In genomic region chr6:14000901-14001300, GRCh38 we compare ENCODE assay signal across 1 cellular context.
TF ChIP-seq lines count a peak whose summit lies in the region.

No MANE protein-coding gene starts in this region.

TF ChIP-seq in GM23338, 12 proteins besides CTCF, POLR2A, EP300 and RAD21 (continued from another document):
- TF ChIP-seq ZNF462 (CRISPR knock-in tag; IDR thresholded peaks at IDR 0.05) (no peak), ZNF331 (CRISPR knock-in tag; IDR thresholded peaks at IDR 0.05; ENCODE audit: low read depth) (no peak), CREB1 (CRISPR knock-in tag; IDR thresholded peaks at IDR 0.05; ENCODE audit: low read depth) (no peak), EZH2 (IDR thresholded peaks at IDR 0.05; ENCODE audit: low read depth, unreplicated experiment) (no peak), ZNF114 (CRISPR knock-in tag; IDR thresholded peaks at IDR 0.05) (no peak), JUNB (IDR thresholded peaks at IDR 0.05; ENCODE audit: unreplicated experiment) (no peak)
- TF ChIP-seq, protein P1, sequence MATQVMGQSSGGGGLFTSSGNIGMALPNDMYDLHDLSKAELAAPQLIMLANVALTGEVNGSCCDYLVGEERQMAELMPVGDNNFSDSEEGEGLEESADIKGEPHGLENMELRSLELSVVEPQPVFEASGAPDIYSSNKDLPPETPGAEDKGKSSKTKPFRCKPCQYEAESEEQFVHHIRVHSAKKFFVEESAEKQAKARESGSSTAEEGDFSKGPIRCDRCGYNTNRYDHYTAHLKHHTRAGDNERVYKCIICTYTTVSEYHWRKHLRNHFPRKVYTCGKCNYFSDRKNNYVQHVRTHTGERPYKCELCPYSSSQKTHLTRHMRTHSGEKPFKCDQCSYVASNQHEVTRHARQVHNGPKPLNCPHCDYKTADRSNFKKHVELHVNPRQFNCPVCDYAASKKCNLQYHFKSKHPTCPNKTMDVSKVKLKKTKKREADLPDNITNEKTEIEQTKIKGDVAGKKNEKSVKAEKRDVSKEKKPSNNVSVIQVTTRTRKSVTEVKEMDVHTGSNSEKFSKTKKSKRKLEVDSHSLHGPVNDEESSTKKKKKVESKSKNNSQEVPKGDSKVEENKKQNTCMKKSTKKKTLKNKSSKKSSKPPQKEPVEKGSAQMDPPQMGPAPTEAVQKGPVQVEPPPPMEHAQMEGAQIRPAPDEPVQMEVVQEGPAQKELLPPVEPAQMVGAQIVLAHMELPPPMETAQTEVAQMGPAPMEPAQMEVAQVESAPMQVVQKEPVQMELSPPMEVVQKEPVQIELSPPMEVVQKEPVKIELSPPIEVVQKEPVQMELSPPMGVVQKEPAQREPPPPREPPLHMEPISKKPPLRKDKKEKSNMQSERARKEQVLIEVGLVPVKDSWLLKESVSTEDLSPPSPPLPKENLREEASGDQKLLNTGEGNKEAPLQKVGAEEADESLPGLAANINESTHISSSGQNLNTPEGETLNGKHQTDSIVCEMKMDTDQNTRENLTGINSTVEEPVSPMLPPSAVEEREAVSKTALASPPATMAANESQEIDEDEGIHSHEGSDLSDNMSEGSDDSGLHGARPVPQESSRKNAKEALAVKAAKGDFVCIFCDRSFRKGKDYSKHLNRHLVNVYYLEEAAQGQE (IDR thresholded peaks at IDR 0.05; ENCODE audit: unreplicated experiment) = no peak
